ENCODE assay signal across 8 cellular contexts in genomic region chr1:148389027-148389339, GRCh38.
DNase-seq lines count a peak whose midpoint lies in the region; ATAC-seq, FAIRE-seq and TF ChIP-seq lines count a peak whose summit lies in the region.

No MANE protein-coding gene starts in this region.

- no peak for FAIRE-seq in small intestine (lab: Jason Lieb, UNC)

- no peaks in the 10 kb centered on the region for H3K36me3 Mint-ChIP-seq in H9 (ENCODE audit: insufficient read depth in 1 of 3, low read depth in 3 of 3)
- H3K36me3 Mint-ChIP-seq in activated T-helper 1 cell treated with anti-CD3 and anti-CD28 coated beads, Interleukin-12 subunit alpha, Interleukin-12 subunit beta, Interleukin-2, Interleukin-4 antibody, amounts not matched to agents 30 ng/mL and 10 ng/mL and 1 ng/mL, durations not matched to agents 14 hours and 24 hours and 36 hours (ENCODE audit: low read depth): no peaks in the 10 kb centered on the region

- no peak overlapping the region for H4K91ac ChIP-seq in H9 (ENCODE audit: insufficient read length, low read depth, low read length)

- no peaks in the 10 kb centered on the region for H3K9me3 Mint-ChIP-seq in H9
- no peaks in the 10 kb centered on the region for H3K9me3 Mint-ChIP-seq in activated T-helper 1 cell treated with anti-CD3 and anti-CD28 coated beads, Interleukin-12 subunit alpha, Interleukin-12 subunit beta, Interleukin-2, Interleukin-4 antibody, amounts not matched to agents 30 ng/mL and 10 ng/mL and 1 ng/mL, durations not matched to agents 14 hours and 24 hours and 36 hours

- no CpG with 5 or more reads among the region's 6 CpGs for WGBS in H9 (ENCODE audit: extremely low coverage, insufficient read length, low lambda C conversion rate)
- WGBS in right cardiac atrium: 31% methylated on average over 6 of the region's 6 CpGs
- 24 to 33% (median 31%) methylated on average over 6 of the region's 6 CpGs for WGBS in small intestine, 3 donors

- peaks cover 6% of the 10 kb centered on the region for H3K23me2 ChIP-seq in H9 (ENCODE audit: insufficient read length, low read depth, low read length, poor library complexity, severe bottlenecking)

- H3K4me3 ChIP-seq in right cardiac atrium (ENCODE audit: low read length) (peak overlapping the region; percentile 35), small intestine (ENCODE audit: low read depth in 1 of 2, low read length in 2 of 2) (peak overlapping the region; percentile 48 to 51), WERI-Rb-1 (ENCODE audit: low read depth, low read length) (no peak overlapping the region)

- no peaks in the 10 kb centered on the region for H4K20me1 ChIP-seq in H9 (ENCODE audit: control insufficient read depth, insufficient read depth, insufficient read length)

- H4K8ac ChIP-seq in H9 (replicated peaks; ENCODE audit: insufficient read length, low read depth, low read length): no peak overlapping the region

- H2BK15ac ChIP-seq in H9 (ENCODE audit: low read depth, low read length): no peak overlapping the region

- peak overlapping the region; percentile 90 to 98 (median 96); a peak in 5 of 7 replicates for H3K27ac Mint-ChIP-seq in H9
- peak overlapping the region; percentile 97 for H3K27ac Mint-ChIP-seq in activated T-helper 1 cell treated with anti-CD3 and anti-CD28 coated beads, Interleukin-12 subunit alpha, Interleukin-12 subunit beta, Interleukin-2, Interleukin-4 antibody, amounts not matched to agents 30 ng/mL and 10 ng/mL and 1 ng/mL, durations not matched to agents 14 hours and 24 hours and 36 hours

- DNase-seq in H9: no peak
- no peak for DNase-seq in activated T-helper 1 cell treated with anti-CD3 and anti-CD28 coated beads, Interleukin-12 subunit alpha, Interleukin-12 subunit beta, Interleukin-2, Interleukin-4 antibody, amounts not matched to agents 30 ng/mL and 10 ng/mL and 1 ng/mL, durations not matched to agents 14 hours and 24 hours and 36 hours (ENCODE audit: low spot score)
- no peak for DNase-seq in right cardiac atrium
- no peak for DNase-seq in small intestine
- no peak for DNase-seq in CD1c-positive myeloid dendritic cell (ENCODE audit: extremely low spot score)
- no peak for DNase-seq in stimulated activated CD4-positive, alpha-beta T cell treated with anti-CD3 and anti-CD28 coated beads, Interleukin-2, amount 100 ng/mL, for 48 hours
- DNase-seq in islet precursor cell: no peak
- DNase-seq in WERI-Rb-1: no peak

- H2AFZ ChIP-seq in H9 (ENCODE audit: low read length): peak overlapping the region; percentile 53

- no peaks in the 10 kb centered on the region; the same call in 1 of the 2 replicates for H3K4me1 ChIP-seq in H9 (ENCODE audit: insufficient read depth, low read length)
- H3K4me1 ChIP-seq in right cardiac atrium (ENCODE audit: control insufficient read depth, insufficient read depth, low read length): no peaks in the 10 kb centered on the region
- no peaks in the 10 kb centered on the region for H3K4me1 ChIP-seq in small intestine (ENCODE audit: control insufficient read depth in 2 of 2, insufficient read depth in 1 of 2, low read depth in 1 of 2, low read length in 1 of 2)

- peaks cover 3% of the 10 kb centered on the region for H3K27me3 Mint-ChIP-seq in H9 (ENCODE audit: low read depth)
- no peaks in the 10 kb centered on the region for H3K27me3 Mint-ChIP-seq in activated T-helper 1 cell treated with anti-CD3 and anti-CD28 coated beads, Interleukin-12 subunit alpha, Interleukin-12 subunit beta, Interleukin-2, Interleukin-4 antibody, amounts not matched to agents 30 ng/mL and 10 ng/mL and 1 ng/mL, durations not matched to agents 14 hours and 24 hours and 36 hours (ENCODE audit: insufficient read depth)

- H3K36me3 ChIP-seq in small intestine (ENCODE audit: control insufficient read depth in 2 of 2, insufficient read depth in 2 of 2, low read length in 2 of 2) (no peaks in the 10 kb centered on the region), WERI-Rb-1 (no peaks in the 10 kb centered on the region)

- H3K27me3 ChIP-seq in H9 (ENCODE audit: insufficient read depth, low read length) (no peaks in the 10 kb centered on the region), right cardiac atrium (ENCODE audit: control insufficient read depth, insufficient read depth) (no peaks in the 10 kb centered on the region), small intestine (ENCODE audit: control insufficient read depth in 2 of 2, insufficient read depth in 2 of 2, low read length in 2 of 2) (no peaks in the 10 kb centered on the region), WERI-Rb-1 (ENCODE audit: insufficient read depth, low read depth, severe bottlenecking) (no peaks in the 10 kb centered on the region)

- no peak overlapping the region for H3T11ph ChIP-seq in H9 (ENCODE audit: low read length)

- no peak overlapping the region for H3K18ac ChIP-seq in H9 (ENCODE audit: insufficient read length, low read depth, low read length)

- TF ChIP-seq CTCF in H9 (conservative IDR thresholded peaks at IDR 0.05) (no peak), WERI-Rb-1 (IDR thresholded peaks at IDR 0.05; ENCODE audit: low read depth, low read length) (no peak)

- intact Hi-C loops in activated T-helper 1 cell treated with anti-CD3 and anti-CD28 coated beads, Interleukin-12 subunit alpha, Interleukin-12 subunit beta, Interleukin-2, Interleukin-4 antibody, amounts not matched to agents 30 ng/mL and 10 ng/mL and 1 ng/mL, durations not matched to agents 14 hours and 24 hours and 36 hours (cut with micrococcal nuclease): no loop called here
- intact Hi-C loops in right cardiac atrium (cut with DNase I): no loop called here

- H3K4me1 Mint-ChIP-seq in H9: peaks cover 18 to 26% of the 10 kb centered on the region in 2 experiments
- peaks cover 30% of the 10 kb centered on the region for H3K4me1 Mint-ChIP-seq in activated T-helper 1 cell treated with anti-CD3 and anti-CD28 coated beads, Interleukin-12 subunit alpha, Interleukin-12 subunit beta, Interleukin-2, Interleukin-4 antibody, amounts not matched to agents 30 ng/mL and 10 ng/mL and 1 ng/mL, durations not matched to agents 14 hours and 24 hours and 36 hours (ENCODE audit: low read depth)

- no peaks in the 10 kb centered on the region for H3K79me1 ChIP-seq in H9 (ENCODE audit: insufficient read depth, low read depth, low read length, poor library complexity, severe bottlenecking)

- no peak overlapping the region for H2BK20ac ChIP-seq in H9 (ENCODE audit: low read depth, low read length, poor library complexity, severe bottlenecking)

- H2BK12ac ChIP-seq in H9 (ENCODE audit: insufficient read length, low read depth, low read length): no peak overlapping the region

- no peak overlapping the region for H3K56ac ChIP-seq in H9 (ENCODE audit: insufficient read length, low read depth, low read length)

- H3K23ac ChIP-seq in H9 (ENCODE audit: insufficient read length, low read depth, low read length): no peak overlapping the region

- no peak overlapping the region for H2AK5ac ChIP-seq in H9 (ENCODE audit: insufficient read length, low read length)

- no peak overlapping the region for H2BK5ac ChIP-seq in H9 (ENCODE audit: insufficient read length, low read length)

- peak overlapping the region; percentile 75 to 79 for H3K4me3 Mint-ChIP-seq in H9
- peak overlapping the region; percentile 88 for H3K4me3 Mint-ChIP-seq in activated T-helper 1 cell treated with anti-CD3 and anti-CD28 coated beads, Interleukin-12 subunit alpha, Interleukin-12 subunit beta, Interleukin-2, Interleukin-4 antibody, amounts not matched to agents 30 ng/mL and 10 ng/mL and 1 ng/mL, durations not matched to agents 14 hours and 24 hours and 36 hours

- H3K79me2 ChIP-seq in H9 (ENCODE audit: insufficient read depth, low read length): no peaks in the 10 kb centered on the region

- no peak overlapping the region for H3K27ac ChIP-seq in H9 (ENCODE audit: insufficient read length, low read depth, low read length)
- H3K27ac ChIP-seq in right cardiac atrium (ENCODE audit: low read length): peak overlapping the region; percentile 49
- peak overlapping the region; percentile 73 to 98 for H3K27ac ChIP-seq in small intestine (ENCODE audit: low read depth in 1 of 2, low read length in 1 of 2)
- no peak overlapping the region for H3K27ac ChIP-seq in WERI-Rb-1

- no peak overlapping the region for H3K4ac ChIP-seq in H9 (ENCODE audit: low read depth, low read length)

- no peak overlapping the region for H3K9ac ChIP-seq in H9 (ENCODE audit: extremely low read depth, insufficient read length, low read length)

- H2BK120ac ChIP-seq in H9 (ENCODE audit: low read depth, low read length, poor library complexity, severe bottlenecking): no peak overlapping the region

- no peak for ATAC-seq in right cardiac atrium

- H3K4me2 ChIP-seq in H9 (ENCODE audit: insufficient read depth, insufficient read length, low read length): peak overlapping the region; percentile 62

- H3K9me3 ChIP-seq in H9 (ENCODE audit: control insufficient read depth, low read depth, low read length) (no peaks in the 10 kb centered on the region), right cardiac atrium (ENCODE audit: control insufficient read depth, low read length) (no peaks in the 10 kb centered on the region), small intestine (ENCODE audit: control insufficient read depth, low read depth) (no peaks in the 10 kb centered on the region), WERI-Rb-1 (ENCODE audit: severe bottlenecking) (no peaks in the 10 kb centered on the region)

- H4K5ac ChIP-seq in H9 (ENCODE audit: insufficient read length, low read depth, low read length): no peak overlapping the region

- no peak overlapping the region for H3K14ac ChIP-seq in H9 (ENCODE audit: insufficient read depth, low read length)

Comparison
In these comparisons a context has a peak if more than half of its experiments do, and no peak if none do; other contexts are left out.
1. H3K27ac ChIP-seq: peak in right cardiac atrium (single experiment) and small intestine (2 of 2); none in H9 (single experiment) and WERI-Rb-1 (single experiment).